Comparison of ENCODE assay signal across 10 cellular contexts in the genomic region with DNA sequence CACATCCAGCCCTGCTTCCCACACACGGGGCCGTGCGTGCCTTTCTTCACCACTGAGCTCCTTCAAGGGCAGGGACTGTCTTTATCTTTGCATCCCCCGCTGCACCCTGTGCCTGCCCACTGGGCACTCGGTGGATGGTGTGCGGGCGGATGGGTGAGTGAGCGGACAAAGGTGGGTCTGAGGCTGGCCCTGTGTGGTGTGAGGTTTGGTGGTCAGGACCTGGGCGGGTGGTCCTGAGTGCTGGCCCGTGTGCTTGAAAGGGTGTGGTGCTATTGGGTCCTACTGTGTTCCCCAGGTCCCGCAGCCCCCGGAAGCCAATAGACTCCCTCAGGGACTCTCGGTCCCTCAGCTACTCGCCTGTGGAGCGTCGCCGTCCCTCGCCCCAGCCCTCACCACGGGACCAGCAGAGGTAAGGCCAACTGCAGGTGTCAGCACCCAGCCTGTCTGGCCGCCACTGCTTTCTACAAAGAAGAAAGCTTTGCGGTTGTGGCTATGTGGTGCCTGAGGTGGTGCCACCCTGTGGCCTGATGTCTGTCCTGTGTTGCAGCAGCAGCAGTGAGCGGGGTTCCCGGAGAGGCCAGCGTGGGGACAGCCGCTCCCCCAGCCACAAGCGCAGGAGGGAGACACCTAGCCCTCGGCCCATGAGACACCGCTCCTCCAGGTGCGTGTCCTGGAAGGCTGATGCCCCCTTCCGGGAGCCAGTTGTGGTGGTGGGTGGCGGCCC. TPM values are rescaled to one million over a fixed set of nuclear protein-coding genes. Genes with fewer than 3 reads are reported as not detected.
A peak's percentile ranks its signal among the peaks of the same experiment; 100 is the strongest.
DNase-seq lines count a peak whose midpoint lies in the region; ATAC-seq, FAIRE-seq and TF ChIP-seq lines count a peak whose summit lies in the region.
"Had no signal": no experiment of that assay in that cellular context is flagged by ENCODE, and none has a peak within 500 bp of the region (broad histone marks: within the 10 kb centered on the region; RNA-seq: fewer than 3 reads in every experiment).

No MANE protein-coding gene starts in this region.

- H3K4me3 ChIP-seq in A549 (no peak overlapping the region), mesendoderm (ENCODE audit: low read length) (no peak overlapping the region)

- H2BK15ac ChIP-seq in mesendoderm (replicated peaks; ENCODE audit: low read depth): no peak overlapping the region

- no peak overlapping the region for H3K4me3 Mint-ChIP-seq in activated T-helper 17 cell treated with anti-CD3 and anti-CD28 coated beads, Interleukin-2, amount 50 U/mL, for 72 hours

- TF ChIP-seq POLR2A in A549 (IDR thresholded peaks at IDR 0.05; ENCODE audit: low read length): no peak
- peak; percentile 43 for TF ChIP-seq POLR2A in GM19193 (IDR thresholded peaks at IDR 0.05; ENCODE audit: extremely low read depth, insufficient read depth, insufficient read length)

- peak; percentile 37 to 39; a peak in 5 of 6 replicates for ATAC-seq in A549
- ATAC-seq in activated T-helper 17 cell treated with anti-CD3 and anti-CD28 coated beads, Interleukin-2, amount 50 U/mL, for 72 hours (replicated peaks): peak; percentile 13
- no peak for ATAC-seq in HG02571 (IDR thresholded peaks at IDR 0.05; ENCODE audit: unreplicated experiment)

- no peak; the same call in 2 of the 3 replicates for TF ChIP-seq CTCF in A549 (IDR thresholded peaks at IDR 0.05)

- H3K36me3 Mint-ChIP-seq in activated T-helper 17 cell treated with anti-CD3 and anti-CD28 coated beads, Interleukin-2, amount 50 U/mL, for 72 hours (ENCODE audit: low read depth): peaks cover 87% of the 10 kb centered on the region

- FAIRE-seq in A549 (lab: Jason Lieb, UNC): no peak

- no peak overlapping the region for H4K5ac ChIP-seq in mesendoderm (ENCODE audit: low read length)

- no peak for TF ChIP-seq RAD21 in A549 (conservative IDR thresholded peaks at IDR 0.05 in 1 of 2, IDR thresholded peaks at IDR 0.05 in 1 of 2)

- no peak overlapping the region for H3K18ac ChIP-seq in mesendoderm (ENCODE audit: low read length)

- peak overlapping the region; percentile 36 for H3K27ac Mint-ChIP-seq in activated T-helper 17 cell treated with anti-CD3 and anti-CD28 coated beads, Interleukin-2, amount 50 U/mL, for 72 hours

- DNase-seq in A549 (ENCODE audit: low read depth in 1 of 2, low spot score in 1 of 2) (peak in 1 of 2 experiments; percentile 55), mesendoderm (peak; percentile 41), GF-D8 (lab: John Stamatoyannopoulos, UW) (no peak), HT-29 (ENCODE audit: low spot score) (no peak)
- no peak for DNase-seq in activated CD4-positive, alpha-beta T cell treated with anti-CD3 and anti-CD28 coated beads for 1 hour

- TF ChIP-seq EP300 in A549 (IDR thresholded peaks at IDR 0.05): no peak

- no peak overlapping the region for H3K9ac ChIP-seq in mesendoderm (ENCODE audit: low read length)

- peaks cover 49% of the 10 kb centered on the region for H3K36me3 ChIP-seq in mesendoderm (ENCODE audit: control insufficient read depth, insufficient read depth, low read length)

- H2AK5ac ChIP-seq in mesendoderm (ENCODE audit: low read length): no peak overlapping the region

- CTCF ChIA-PET in A549 (lab: Yijun Ruan, JAX): interaction anchor here (0.5 to 2.3 kb wide), 6 partner anchors 12 to 150 kb away, joined by 3 to 10 read pairs (median 5); no protein-coding TSS in a partner anchor

- H3K79me2 ChIP-seq in mesendoderm (ENCODE audit: control insufficient read depth, insufficient read depth, low read length): peaks cover 32% of the 10 kb centered on the region

- no peaks in the 10 kb centered on the region for H3K27me3 Mint-ChIP-seq in activated T-helper 17 cell treated with anti-CD3 and anti-CD28 coated beads, Interleukin-2, amount 50 U/mL, for 72 hours

- WGBS in A549 (ENCODE audit: missing lambda C conversion rate): 87% methylated on average over 21 of the region's 31 CpGs
- WGBS in mesendoderm (ENCODE audit: extremely low coverage, insufficient coverage, low lambda C conversion rate): no CpG with 5 or more reads among the region's 31 CpGs

- no peak overlapping the region for H3K4ac ChIP-seq in mesendoderm (ENCODE audit: low read depth, low read length)

- H3K4me2 ChIP-seq in A549 (peak overlapping the region; percentile 24; the same call in 1 of the 3 replicates), mesendoderm (ENCODE audit: low read length) (no peak overlapping the region)

- no peak overlapping the region for H3K56ac ChIP-seq in mesendoderm (ENCODE audit: low read length)

- H3K4me1 ChIP-seq in A549 (peaks cover 47% of the 10 kb centered on the region), mesendoderm (ENCODE audit: control insufficient read depth, low read depth, low read length) (no peaks in the 10 kb centered on the region)

- H2BK120ac ChIP-seq in mesendoderm (ENCODE audit: low read depth, low read length): no peak overlapping the region

- H4K8ac ChIP-seq in mesendoderm (ENCODE audit: low read depth, low read length): no peak overlapping the region

- H3K9me3 Mint-ChIP-seq in activated T-helper 17 cell treated with anti-CD3 and anti-CD28 coated beads, Interleukin-2, amount 50 U/mL, for 72 hours: no peaks in the 10 kb centered on the region

- no peak overlapping the region for H2BK5ac ChIP-seq in mesendoderm (ENCODE audit: low read length)

- H3K27ac ChIP-seq in A549: peak overlapping the region; percentile 15 to 62; a peak in 3 of 6 replicates
- no peak overlapping the region for H3K27ac ChIP-seq in mesendoderm (ENCODE audit: low read depth, low read length)

- peaks cover 38% of the 10 kb centered on the region for H3K79me1 ChIP-seq in mesendoderm (ENCODE audit: low read length)

- H3K23ac ChIP-seq in mesendoderm (ENCODE audit: low read length): no peak overlapping the region

- H3K9me3 ChIP-seq in A549: no peaks in the 10 kb centered on the region

- POLR2A ChIA-PET in A549 (lab: Yijun Ruan, JAX): interaction anchor here (1.0 kb wide), 1 partner anchor 16 kb away, joined by 3 read pairs; no protein-coding TSS in a partner anchor

- H3K27me3 ChIP-seq in mesendoderm (ENCODE audit: insufficient read depth, low read length, poor library complexity): no peaks in the 10 kb centered on the region

- H3K4me1 Mint-ChIP-seq in activated T-helper 17 cell treated with anti-CD3 and anti-CD28 coated beads, Interleukin-2, amount 50 U/mL, for 72 hours: peaks cover 11% of the 10 kb centered on the region

TF ChIP-seq in A549, 52 proteins besides CTCF, POLR2A, EP300 and RAD21:
- TF ChIP-seq POLR2AphosphoS2 (conservative IDR thresholded peaks at IDR 0.05; ENCODE audit: low read length) (0 out of 2 replicates have a peak, but pooled peaks have one; percentile 69), CBX8 (IDR thresholded peaks at IDR 0.05) (no peak)

RNA-seq across cellular contexts. Expression of a gene that starts 6.9 kb away (rescaled TPM):
- 136 and 144 TPM in 2 replicates for polyA plus RNA-seq in A549 (2011; rRNA removed)
- 537 and 588 TPM in 2 replicates for polyA plus RNA-seq in A549 (2012; cell fraction: cytosol; rRNA removed)
- polyA plus RNA-seq in A549 (2012; cell fraction: nucleus; rRNA removed): 410 and 487 TPM in 2 replicates
- polyA plus RNA-seq in A549 (2017; fragmentation: RNase III; extraction: RNeasy Plus Mini Kit Qiagen cat#74134 plus additional on column Dnase treatment): 414 to 494 TPM (median 469 TPM) in 3 replicates
- 65.0 and 108 TPM in 2 replicates for polyA minus RNA-seq in A549 (2011; rRNA and poly(A)+ RNA removed)
- 100 to 1,000 TPM; 160 to 280 TPM for total RNA-seq in activated T-helper 17 cell treated with anti-CD3 and anti-CD28 coated beads, Interleukin-2, amount 50 U/mL, for 72 hours
- 125 TPM for polyA plus RNA-seq in mesendoderm (2013, experiment 1 of 2)
- 126 TPM for polyA plus RNA-seq in mesendoderm (2013, experiment 2 of 2)
- 387 and 398 TPM in 2 replicates for total RNA-seq in HT-29 (2014; rRNA removed; shearing (Covaris generic))

RNA-seq across cellular contexts. Expression of a gene that starts 17.1 kb away (rescaled TPM):
- polyA plus RNA-seq in A549 (2011; rRNA removed): not detected in 2 replicates
- polyA plus RNA-seq in A549 (2012; cell fraction: cytosol; rRNA removed): 0.03 TPM in 1 of 2 replicates, not detected in the other
- not detected in 2 replicates for polyA plus RNA-seq in A549 (2012; cell fraction: nucleus; rRNA removed)
- polyA plus RNA-seq in A549 (2017; fragmentation: RNase III; extraction: RNeasy Plus Mini Kit Qiagen cat#74134 plus additional on column Dnase treatment): 0.04 to 0.05 TPM in 2 of 3 replicates, not detected in the other
- not detected in 2 replicates for polyA minus RNA-seq in A549 (2011; rRNA and poly(A)+ RNA removed)
- total RNA-seq in activated T-helper 17 cell treated with anti-CD3 and anti-CD28 coated beads, Interleukin-2, amount 50 U/mL, for 72 hours: not detected
- polyA plus RNA-seq in mesendoderm (2013, experiment 1 of 2): not detected
- not detected for polyA plus RNA-seq in mesendoderm (2013, experiment 2 of 2)
- 0.13 TPM in 1 of 2 replicates, not detected in the other for total RNA-seq in HT-29 (2014; rRNA removed; shearing (Covaris generic))
- total RNA-seq: pulmonary artery endothelial cell had no signal

RNA-seq across cellular contexts. Expression of a gene that starts 17.8 kb away (rescaled TPM):
- polyA plus RNA-seq in A549 (2011; rRNA removed): 167 and 231 TPM in 2 replicates
- 245 and 313 TPM in 2 replicates for polyA plus RNA-seq in A549 (2012; cell fraction: cytosol; rRNA removed)
- 1,999 and 2,227 TPM in 2 replicates for polyA plus RNA-seq in A549 (2012; cell fraction: nucleus; rRNA removed)
- 473 to 527 TPM (median 512 TPM) in 3 replicates for polyA plus RNA-seq in A549 (2017; fragmentation: RNase III; extraction: RNeasy Plus Mini Kit Qiagen cat#74134 plus additional on column Dnase treatment)
- 211 and 257 TPM in 2 replicates for polyA minus RNA-seq in A549 (2011; rRNA and poly(A)+ RNA removed)
- total RNA-seq in activated T-helper 17 cell treated with anti-CD3 and anti-CD28 coated beads, Interleukin-2, amount 50 U/mL, for 72 hours: 100 to 1,000 TPM; 553 to 810 TPM
- polyA plus RNA-seq in mesendoderm (2013, experiment 1 of 2): 539 TPM
- polyA plus RNA-seq in mesendoderm (2013, experiment 2 of 2): 505 TPM
- 132 and 138 TPM in 2 replicates for total RNA-seq in HT-29 (2014; rRNA removed; shearing (Covaris generic))

RNA-seq across cellular contexts. Expression of a gene that starts 28.1 kb away (rescaled TPM):
- polyA plus RNA-seq in A549 (2011; rRNA removed) (not detected in 2 replicates), A549 (2017; fragmentation: RNase III; extraction: RNeasy Plus Mini Kit Qiagen cat#74134 plus additional on column Dnase treatment) (not detected in 3 replicates)
- polyA plus RNA-seq in A549 (2012; cell fraction: cytosol; rRNA removed): not detected in 2 replicates
- polyA plus RNA-seq in A549 (2012; cell fraction: nucleus; rRNA removed): not detected in 2 replicates
- not detected in 2 replicates for polyA minus RNA-seq in A549 (2011; rRNA and poly(A)+ RNA removed)
- not detected for total RNA-seq in activated T-helper 17 cell treated with anti-CD3 and anti-CD28 coated beads, Interleukin-2, amount 50 U/mL, for 72 hours
- polyA plus RNA-seq in mesendoderm (2013, experiment 1 of 2): not detected
- not detected for polyA plus RNA-seq in mesendoderm (2013, experiment 2 of 2)
- total RNA-seq in HT-29 (2014; rRNA removed; shearing (Covaris generic)): not detected in 2 replicates
- total RNA-seq: pulmonary artery endothelial cell, temporal lobe had no signal

RNA-seq across cellular contexts. Expression of a gene that starts 46.8 kb away (rescaled TPM):
- polyA plus RNA-seq in A549 (2011; rRNA removed) (0.16 and 0.23 TPM in 2 replicates), A549 (2017; fragmentation: RNase III; extraction: RNeasy Plus Mini Kit Qiagen cat#74134 plus additional on column Dnase treatment) (0.08 to 0.12 TPM in 2 of 3 replicates, not detected in the other)
- 0.44 and 0.60 TPM in 2 replicates for polyA plus RNA-seq in A549 (2012; cell fraction: cytosol; rRNA removed)
- polyA plus RNA-seq in A549 (2012; cell fraction: nucleus; rRNA removed): 1.3 and 2.2 TPM in 2 replicates
- not detected in 2 replicates for polyA minus RNA-seq in A549 (2011; rRNA and poly(A)+ RNA removed)
- total RNA-seq in activated T-helper 17 cell treated with anti-CD3 and anti-CD28 coated beads, Interleukin-2, amount 50 U/mL, for 72 hours: 1 to 10 TPM; 1.2 to 4.8 TPM
- 0.53 TPM for polyA plus RNA-seq in mesendoderm (2013, experiment 1 of 2)
- polyA plus RNA-seq in mesendoderm (2013, experiment 2 of 2): 0.62 TPM
- total RNA-seq in HT-29 (2014; rRNA removed; shearing (Covaris generic)): not detected in 2 replicates
- total RNA-seq: temporal lobe had no signal
